13 cellular contexts compared by ENCODE assay signal in genomic region chr10:16570731-16571130, GRCh38. TPM values are rescaled to one million over a fixed set of nuclear protein-coding genes. Genes with fewer than 3 reads are reported as not detected.
DNase-seq lines count a peak whose midpoint lies in the region; ATAC-seq and TF ChIP-seq lines count a peak whose summit lies in the region.
"Had no signal": no experiment of that assay in that cellular context is flagged by ENCODE, and none has a peak within 500 bp of the region (broad histone marks: within the 10 kb centered on the region; RNA-seq: fewer than 3 reads in every experiment).

No MANE protein-coding gene starts in this region.

- H3K9me3 Mint-ChIP-seq in activated naive CD4-positive, alpha-beta T cell treated with anti-CD3 and anti-CD28 coated beads, Interleukin-2, amount 10 ng/mL, durations not matched to agents 7 days and 5 days = no peaks in the 10 kb centered on the region
- H3K9me3 Mint-ChIP-seq: activated naive CD4-positive, alpha-beta T cell treated with anti-CD3 and anti-CD28 coated beads for 36 hours had no signal

- peaks cover 14% of the 10 kb centered on the region for H3K27me3 Mint-ChIP-seq in activated naive CD4-positive, alpha-beta T cell treated with anti-CD3 and anti-CD28 coated beads, Interleukin-2, amount 10 ng/mL, durations not matched to agents 7 days and 5 days

- CTCF ChIA-PET in activated naive CD4-positive, alpha-beta T cell treated with anti-CD3 and anti-CD28 coated beads, Interleukin-2, amount 10 ng/mL, durations not matched to agents 7 days and 5 days (lab: Charles Lee) = no interaction called here

- ATAC-seq in GM19324 (IDR thresholded peaks at IDR 0.05; ENCODE audit: low FRiP score, unreplicated experiment) = peak; percentile 87
- peak; percentile 88 for ATAC-seq in HG02678 (IDR thresholded peaks at IDR 0.05; ENCODE audit: unreplicated experiment)
- peak; percentile 88 for ATAC-seq in HG03442 (IDR thresholded peaks at IDR 0.05; ENCODE audit: unreplicated experiment)

- no peak overlapping the region for H3K4me3 Mint-ChIP-seq in activated naive CD4-positive, alpha-beta T cell treated with anti-CD3 and anti-CD28 coated beads, Interleukin-2, amount 10 ng/mL, durations not matched to agents 7 days and 5 days
- H3K4me3 Mint-ChIP-seq: activated naive CD4-positive, alpha-beta T cell treated with anti-CD3 and anti-CD28 coated beads for 36 hours had no signal

- peak; percentile 47 for DNase-seq in GM12864 (ENCODE audit: low read depth)
- DNase-seq in stimulated activated CD4-positive, alpha-beta T cell treated with anti-CD3 and anti-CD28 coated beads, Interleukin-4, amount 100 ng/mL, for 1 hour = no peak
- DNase-seq in activated naive CD4-positive, alpha-beta T cell treated with anti-CD3 and anti-CD28 coated beads, Interleukin-2, amount 10 ng/mL, durations not matched to agents 7 days and 5 days = no peak
- no peak for DNase-seq in NCI-H345 (lab: John Stamatoyannopoulos, UW)
- DNase-seq in cerebellum (ENCODE audit: low spot score) = no peak
- DNase-seq: activated naive CD4-positive, alpha-beta T cell treated with anti-CD3 and anti-CD28 coated beads for 36 hours; head of caudate nucleus; mesenchymal stem cell; NCI-H1930; WERI-Rb-1 had no signal

- no peaks in the 10 kb centered on the region for H3K36me3 Mint-ChIP-seq in activated naive CD4-positive, alpha-beta T cell treated with anti-CD3 and anti-CD28 coated beads, Interleukin-2, amount 10 ng/mL, durations not matched to agents 7 days and 5 days

- no peak overlapping the region for H3K27ac Mint-ChIP-seq in activated naive CD4-positive, alpha-beta T cell treated with anti-CD3 and anti-CD28 coated beads, Interleukin-2, amount 10 ng/mL, durations not matched to agents 7 days and 5 days
- H3K27ac Mint-ChIP-seq: activated naive CD4-positive, alpha-beta T cell treated with anti-CD3 and anti-CD28 coated beads for 36 hours had no signal

- H3K4me3 ChIP-seq in GM12864 (ENCODE audit: low read depth, low read length) = peak overlapping the region; percentile 28

- TF ChIP-seq CTCF in GM12864 (IDR thresholded peaks at IDR 0.05; ENCODE audit: low read depth, low read length, missing control alignments) = no peak

- no peaks in the 10 kb centered on the region for H3K4me1 Mint-ChIP-seq in activated naive CD4-positive, alpha-beta T cell treated with anti-CD3 and anti-CD28 coated beads, Interleukin-2, amount 10 ng/mL, durations not matched to agents 7 days and 5 days

RNA-seq across cellular contexts. Expression of gene C1QL3, which starts 49.1 kb away (rescaled TPM):
- total RNA-seq in cerebellum = 5.2 TPM
